ENCODE assay signal across 25 cellular contexts in the genomic region with DNA sequence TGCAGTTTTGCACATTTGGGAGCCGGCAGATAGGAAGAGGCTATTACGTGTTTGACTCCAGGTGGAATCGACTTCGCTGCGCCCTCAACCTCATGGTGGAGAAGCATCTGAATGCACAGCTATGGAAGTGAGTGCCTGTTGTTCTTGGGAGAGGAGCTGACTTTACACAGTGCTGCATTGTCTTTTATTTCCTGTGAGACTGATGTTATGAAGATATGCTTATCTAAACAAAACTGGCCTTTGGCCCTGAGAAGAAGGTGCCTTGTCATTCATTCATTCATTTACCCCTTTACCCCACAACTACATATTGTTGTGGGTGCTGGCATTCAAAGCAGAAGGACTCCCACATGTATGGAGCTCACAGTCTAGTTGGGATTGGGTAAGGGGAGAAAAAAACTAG. TPM values are rescaled to one million over a fixed set of nuclear protein-coding genes. Genes with fewer than 3 reads are reported as not detected.
DNase-seq lines count a peak whose midpoint lies in the region; ATAC-seq and TF ChIP-seq lines count a peak whose summit lies in the region.
"Had no signal": no experiment of that assay in that cellular context is flagged by ENCODE, and none has a peak within 500 bp of the region (broad histone marks: within the 10 kb centered on the region; RNA-seq: fewer than 3 reads in every experiment).

No MANE protein-coding gene starts in this region.

- peaks cover 92% of the 10 kb centered on the region for H3K36me3 ChIP-seq in CD8-positive, alpha-beta memory T cell (ENCODE audit: insufficient read depth, low read length)
- peaks cover 99% of the 10 kb centered on the region for H3K36me3 ChIP-seq in neutrophil
- peaks cover 69% of the 10 kb centered on the region for H3K36me3 ChIP-seq in left ventricle myocardium inferior
- H3K36me3 ChIP-seq in hepatocyte (replicated peaks; ENCODE audit: insufficient read depth, low read depth): no peaks in the 10 kb centered on the region

- H3K4me3 ChIP-seq in CD8-positive, alpha-beta memory T cell (ENCODE audit: low read length): no peak overlapping the region
- H3K4me3 ChIP-seq in neutrophil (ENCODE audit: low read depth in 1 of 2, low read length in 1 of 2): no peak overlapping the region
- H3K4me3 ChIP-seq in left ventricle myocardium inferior: no peak overlapping the region
- H3K4me3 ChIP-seq in hepatocyte: no peak overlapping the region
- H3K4me3 ChIP-seq: gastrocnemius medialis had no signal

- POLR2A ChIA-PET in activated CD4-positive, alpha-beta T cell treated with anti-CD3 and anti-CD28 coated beads for 36 hours (lab: Charles Lee): no interaction called here
- POLR2A ChIA-PET in CD8-positive, alpha-beta memory T cell (lab: Charles Lee): interaction anchor here (1.6 kb wide), 1 partner anchor 24 kb away, joined by 5 read pairs; no protein-coding TSS in a partner anchor

- H3K27ac ChIP-seq in CD8-positive, alpha-beta memory T cell (ENCODE audit: low read depth, low read length): no peak overlapping the region
- H3K27ac ChIP-seq in neutrophil (peak overlapping the region; percentile 37), left ventricle myocardium inferior (replicated peaks) (no peak overlapping the region), hepatocyte (no peak overlapping the region)
- H3K27ac ChIP-seq: 22Rv1, gastrocnemius medialis had no signal

- ATAC-seq in activated CD4-positive, alpha-beta T cell treated with anti-CD3 and anti-CD28 coated beads for 36 hours: no peak
- ATAC-seq in effector memory CD8-positive, alpha-beta T cell (replicated peaks): no peak
- ATAC-seq: gastrocnemius medialis had no signal

- H3K9me3 ChIP-seq in CD8-positive, alpha-beta memory T cell (ENCODE audit: low read length): no peaks in the 10 kb centered on the region
- H3K9me3 ChIP-seq in neutrophil: no peaks in the 10 kb centered on the region
- no peaks in the 10 kb centered on the region for H3K9me3 ChIP-seq in left ventricle myocardium inferior (replicated peaks)
- H3K9me3 ChIP-seq in hepatocyte (ENCODE audit: low read depth): no peaks in the 10 kb centered on the region
- H3K9me3 ChIP-seq: gastrocnemius medialis had no signal

- H3K27ac Mint-ChIP-seq in activated CD4-positive, alpha-beta T cell treated with anti-CD3 and anti-CD28 coated beads for 36 hours: peak overlapping the region; percentile 78
- peak overlapping the region; percentile 11 to 90 (median 68) for H3K27ac Mint-ChIP-seq in CD8-positive, alpha-beta memory T cell
- H3K27ac Mint-ChIP-seq in effector memory CD8-positive, alpha-beta T cell: peak overlapping the region; percentile 33 to 72
- H3K27ac Mint-ChIP-seq: type B pancreatic cell had no signal

- DNase-seq in activated CD4-positive, alpha-beta T cell treated with anti-CD3 and anti-CD28 coated beads for 36 hours: no peak
- DNase-seq in activated CD4-positive, alpha-beta T cell treated with anti-CD3 and anti-CD28 coated beads for 4 hours: no peak
- no peak for DNase-seq in CD8-positive, alpha-beta memory T cell
- DNase-seq in effector memory CD8-positive, alpha-beta T cell: no peak
- DNase-seq in left ventricle myocardium inferior (no peak), NCI-H1417 treated with DMSO at 0.1 percent for 48 hours (lab: John Stamatoyannopoulos, UW) (no peak), hepatocyte (ENCODE audit: low spot score) (no peak)
- DNase-seq: activated CD4-positive, alpha-beta T cell treated with anti-CD3 and anti-CD28 coated beads, Interleukin-2, amount 50 U/mL, for 1 hour; AML-193; EL; gastrocnemius medialis; HCEC 1CT; KBM-7; kidney; mammary epithelial cell; naive B cell; NCI-H187; NCI-H2227 treated with DMSO at 0.1 percent for 48 hours; NCI-H82; OCI-M1; Right ventricle myocardium superior; stimulated activated naive CD4-positive, alpha-beta T cell treated with Interleukin-2 at 50 U/mL for 16 hours had no signal

- CTCF ChIA-PET in activated CD4-positive, alpha-beta T cell treated with anti-CD3 and anti-CD28 coated beads for 36 hours (lab: Charles Lee): interaction anchor here (0.8 to 7.8 kb wide), 5 partner anchors 13 to 81 kb away, joined by 3 to 79 read pairs (median 3); no protein-coding TSS in a partner anchor
- CTCF ChIA-PET in CD8-positive, alpha-beta memory T cell (lab: Charles Lee): interaction anchor here (1.4 to 10.3 kb wide), 5 partner anchors 14 to 41 kb away, joined by 4 to 142 read pairs (median 18); no protein-coding TSS in a partner anchor

- intact Hi-C loops in activated CD4-positive, alpha-beta T cell treated with anti-CD3 and anti-CD28 coated beads for 36 hours (cut with DNase I, micrococcal nuclease): no loop called here
- intact Hi-C loops in left ventricle myocardium inferior (cut with micrococcal nuclease): no loop called here

- H2AFZ ChIP-seq in hepatocyte: no peak overlapping the region

- H3K4me3 Mint-ChIP-seq in activated CD4-positive, alpha-beta T cell treated with anti-CD3 and anti-CD28 coated beads for 36 hours: no peak overlapping the region
- no peak overlapping the region for H3K4me3 Mint-ChIP-seq in CD8-positive, alpha-beta memory T cell
- no peak overlapping the region for H3K4me3 Mint-ChIP-seq in effector memory CD8-positive, alpha-beta T cell
- H3K4me3 Mint-ChIP-seq: type B pancreatic cell had no signal

- no peak overlapping the region for H3K4me2 ChIP-seq in hepatocyte

- WGBS in hepatocyte (ENCODE audit: low lambda C conversion rate, missing lambda C conversion rate): 93% methylated on average over 5 of the region's 5 CpGs

- H3K79me2 ChIP-seq in hepatocyte: no peaks in the 10 kb centered on the region

- peaks cover 26% of the 10 kb centered on the region for H3K4me1 Mint-ChIP-seq in activated CD4-positive, alpha-beta T cell treated with anti-CD3 and anti-CD28 coated beads for 36 hours
- H3K4me1 Mint-ChIP-seq in CD8-positive, alpha-beta memory T cell: peaks cover 32 to 67% (median 55%) of the 10 kb centered on the region in 3 donors
- peaks cover 15 to 16% of the 10 kb centered on the region in 2 donors for H3K4me1 Mint-ChIP-seq in effector memory CD8-positive, alpha-beta T cell (ENCODE audit: low read depth in 2 of 2)

- H3K9me3 Mint-ChIP-seq in activated CD4-positive, alpha-beta T cell treated with anti-CD3 and anti-CD28 coated beads for 36 hours (ENCODE audit: low read depth): no peaks in the 10 kb centered on the region
- no peaks in the 10 kb centered on the region for H3K9me3 Mint-ChIP-seq in CD8-positive, alpha-beta memory T cell
- no peaks in the 10 kb centered on the region for H3K9me3 Mint-ChIP-seq in effector memory CD8-positive, alpha-beta T cell
- H3K9me3 Mint-ChIP-seq: naive B cell, type B pancreatic cell had no signal

- H4K20me1 ChIP-seq in hepatocyte (ENCODE audit: insufficient read depth, poor library complexity, severe bottlenecking): no peaks in the 10 kb centered on the region

- TF ChIP-seq CTCF in neutrophil (IDR thresholded peaks at IDR 0.05) (no peak), left ventricle myocardium inferior (IDR thresholded peaks at IDR 0.05; ENCODE audit: borderline replicate concordance) (no peak), hepatocyte (IDR thresholded peaks at IDR 0.05; ENCODE audit: poor library complexity) (no peak)

- no peaks in the 10 kb centered on the region for H3K27me3 ChIP-seq in CD8-positive, alpha-beta memory T cell (ENCODE audit: insufficient read depth, low read length, poor library complexity, severe bottlenecking)
- H3K27me3 ChIP-seq in neutrophil (no peaks in the 10 kb centered on the region), left ventricle myocardium inferior (ENCODE audit: low read depth) (no peaks in the 10 kb centered on the region), hepatocyte (no peaks in the 10 kb centered on the region)
- H3K27me3 ChIP-seq: gastrocnemius medialis had no signal

- H3K27me3 Mint-ChIP-seq in activated CD4-positive, alpha-beta T cell treated with anti-CD3 and anti-CD28 coated beads for 36 hours: no peaks in the 10 kb centered on the region
- no peaks in the 10 kb centered on the region for H3K27me3 Mint-ChIP-seq in CD8-positive, alpha-beta memory T cell
- H3K27me3 Mint-ChIP-seq in effector memory CD8-positive, alpha-beta T cell: no peaks in the 10 kb centered on the region
- H3K27me3 Mint-ChIP-seq: naive B cell, type B pancreatic cell had no signal

- peaks cover 59% of the 10 kb centered on the region for H3K36me3 Mint-ChIP-seq in activated CD4-positive, alpha-beta T cell treated with anti-CD3 and anti-CD28 coated beads for 36 hours (ENCODE audit: low read depth)
- peaks cover 14 to 96% (median 30%) of the 10 kb centered on the region in 3 donors for H3K36me3 Mint-ChIP-seq in CD8-positive, alpha-beta memory T cell
- peaks cover 80% of the 10 kb centered on the region for H3K36me3 Mint-ChIP-seq in effector memory CD8-positive, alpha-beta T cell (ENCODE audit: insufficient read depth)

- no peaks in the 10 kb centered on the region for H3K9me2 ChIP-seq in hepatocyte (replicated peaks; ENCODE audit: insufficient read depth)

- peaks cover 17% of the 10 kb centered on the region for H3K4me1 ChIP-seq in CD8-positive, alpha-beta memory T cell (ENCODE audit: insufficient read depth, low read length)
- H3K4me1 ChIP-seq in neutrophil (ENCODE audit: control insufficient read depth in 1 of 2, insufficient read depth in 1 of 2, low read depth in 1 of 2, low read length in 1 of 2) (peaks cover 16 to 20% of the 10 kb centered on the region in 2 experiments), left ventricle myocardium inferior (peaks cover 9% of the 10 kb centered on the region), hepatocyte (ENCODE audit: insufficient read depth) (no peaks in the 10 kb centered on the region)

RNA-seq across cellular contexts. Expression of a gene that starts 32.6 kb away (rescaled TPM):
- total RNA-seq in activated CD4-positive, alpha-beta T cell treated with anti-CD3 and anti-CD28 coated beads for 36 hours: 100 to 1,000 TPM; 109 to 117 TPM
- total RNA-seq in CD8-positive, alpha-beta memory T cell: 100 to 1,000 TPM; 134 to 136 TPM
- 117 TPM for polyA plus RNA-seq in CD8-positive, alpha-beta memory T cell
- total RNA-seq in left ventricle myocardium inferior: 78.3 TPM
- 99.6 and 101 TPM in 2 replicates for total RNA-seq in hepatocyte
- 104 and 111 TPM in 2 replicates for polyA plus RNA-seq in hepatocyte
